ENCODE assay signal across 8 cellular contexts in genomic region chr5:63963080-63963735, GRCh38. TPM values are rescaled to one million over a fixed set of nuclear protein-coding genes. Genes with fewer than 3 reads are reported as not detected.
A peak's percentile ranks its signal among the peaks of the same experiment; 100 is the strongest.
DNase-seq lines count a peak whose midpoint lies in the region; ATAC-seq, FAIRE-seq and TF ChIP-seq lines count a peak whose summit lies in the region.

No MANE protein-coding gene starts in this region.

- H3K4me2 ChIP-seq in K562 (ENCODE audit: insufficient read depth, low read length) = no peak overlapping the region

- no peak for TF ChIP-seq POLR2A in K562 (conservative IDR thresholded peaks at IDR 0.05)

- H3K9ac ChIP-seq in K562 (ENCODE audit: insufficient read depth in 1 of 2, low read depth in 2 of 2, low read length in 2 of 2) = no peak overlapping the region

- H3K4me1 ChIP-seq in K562 (replicated peaks in 1 of 2; ENCODE audit: control insufficient read depth in 2 of 2, insufficient read depth in 2 of 2, low read length in 2 of 2) (no peaks in the 10 kb centered on the region), tibial artery (no peaks in the 10 kb centered on the region)

- TF ChIP-seq RAD21 in K562 (CRISPR knock-in tag; conservative IDR thresholded peaks at IDR 0.05 in 1 of 2, IDR thresholded peaks at IDR 0.05 in 1 of 2) = peak; percentile 49 to 74

- no peak overlapping the region for H3K27ac ChIP-seq in K562 (ENCODE audit: extremely low read depth, low read depth, low read length)
- H3K27ac ChIP-seq in tibial artery = no peak overlapping the region

- intact Hi-C loops in K562 (cut with micrococcal nuclease) = loop anchor here (1.0 kb wide), 1 partner anchor 562 kb away; no protein-coding TSS in a partner anchor
- intact Hi-C loops in tibial artery (cut with DNase I; ENCODE audit: low total_unique reads) = no loop called here

- H3K9me1 ChIP-seq in K562 (ENCODE audit: control insufficient read depth, insufficient read depth, low read length) = no peaks in the 10 kb centered on the region

- DNase-seq in EH (ENCODE audit: low read depth) (peak; percentile 62), GM19240 (ENCODE audit: insufficient read length, low spot score) (peak; percentile 21), NCI-H748 treated with DMSO at 0.1 percent for 48 hours (lab: John Stamatoyannopoulos, UW) (peak; percentile 67), K562 (ENCODE audit: extremely low read depth in 1 of 4, low spot score in 3 of 4) (peak; percentile 28 to 64 (median 36)), kidney glomerular epithelial cell (lab: John Stamatoyannopoulos, UW) (peak; percentile 59), tibial artery (no peak)
- no peak for DNase-seq in activated T-cell treated with anti-CD3 and anti-CD28 coated beads, Interleukin-2, amount 50 U/mL, for 1 hour

- H3K79me2 ChIP-seq in K562 (ENCODE audit: control insufficient read depth, insufficient read depth, low read length) = no peaks in the 10 kb centered on the region

- H3K4me3 ChIP-seq in K562 = no peak overlapping the region
- no peak overlapping the region for H3K4me3 ChIP-seq in tibial artery

- 7% methylated on average over 6 of the region's 6 CpGs for WGBS in K562 (ENCODE audit: insufficient coverage, low coverage, missing lambda C conversion rate)

- no peaks in the 10 kb centered on the region for H3K27me3 ChIP-seq in K562 (ENCODE audit: control insufficient read depth in 2 of 2, insufficient read depth in 2 of 2, low read length in 2 of 2)
- H3K27me3 ChIP-seq in tibial artery = peaks cover 0 to 45% of the 10 kb centered on the region in 2 donors

- no peaks in the 10 kb centered on the region for H4K20me1 ChIP-seq in K562 (replicated peaks; ENCODE audit: control insufficient read depth, insufficient read depth, low read length)

- H3K36me3 ChIP-seq in K562 (ENCODE audit: control insufficient read depth, insufficient read depth, low read length) = no peaks in the 10 kb centered on the region
- H3K36me3 ChIP-seq in tibial artery = no peaks in the 10 kb centered on the region

- H3K9me3 ChIP-seq in K562 (replicated peaks; ENCODE audit: control insufficient read depth, insufficient read depth, low read depth, low read length) (no peaks in the 10 kb centered on the region), tibial artery (peaks cover 0 to 6% (median 0%) of the 10 kb centered on the region in 3 donors)

- TF ChIP-seq CTCF in K562 (IDR thresholded peaks at IDR 0.05 in 2 of 3, conservative IDR thresholded peaks at IDR 0.05 in 1 of 3; ENCODE audit: insufficient read depth in 2 of 3, low read depth in 1 of 3, low read length in 3 of 3) (peak; percentile 55 to 62 (median 60); a peak in 5 of 6 replicates), tibial artery (IDR thresholded peaks at IDR 0.05) (peak in 1 of 2 experiments; percentile 30)

- ATAC-seq in HG03469 (IDR thresholded peaks at IDR 0.05; ENCODE audit: unreplicated experiment) = peak; percentile 80
- peak; percentile 72; the same call in 2 of the 3 replicates for ATAC-seq in K562

- no peak for TF ChIP-seq EP300 in K562 (IDR thresholded peaks at IDR 0.05; ENCODE audit: low read length)

- BruUV-seq in K562 (replicated peaks; lab: Mats Ljungman, UMichigan) = no TSS peak

- CTCF ChIA-PET in K562 (lab: Yijun Ruan, JAX; ENCODE audit: low intra/inter-chr PET ratio) = interaction anchor here (0.8 kb wide), 1 partner anchor 1519 kb away, joined by 4 read pairs; no protein-coding TSS in a partner anchor

- in situ Hi-C loops in K562 (cut with MboI) = no loop called here

- POLR2A ChIA-PET in K562 (lab: Yijun Ruan, JAX) = interaction anchor here (0.6 kb wide), 1 partner anchor 74 kb away, joined by 3 read pairs; no protein-coding TSS in a partner anchor

- H2AFZ ChIP-seq in K562 (ENCODE audit: low read depth, low read length) = no peak overlapping the region

- FAIRE-seq in K562 (lab: Jason Lieb, UNC) = peak; percentile 81

TF ChIP-seq in K562, 482 proteins besides CTCF, POLR2A, EP300 and RAD21 (continues in another document):
- TF ChIP-seq SNIP1 (IDR thresholded peaks at IDR 0.05; ENCODE audit: low read depth) (no peak), CSDE1 (IDR thresholded peaks at IDR 0.05) (no peak), ZNF644 (tag; IDR thresholded peaks at IDR 0.05; ENCODE audit: low read depth) (peak; percentile 65; the same call in 1 of the 2 replicates), DEAF1 (CRISPR knock-in tag; IDR thresholded peaks at IDR 0.05) (0 out of 2 replicates have a peak, but pooled peaks have one; percentile 13), NR1H2 (CRISPR knock-in tag; IDR thresholded peaks at IDR 0.05) (no peak), YBX1 (IDR thresholded peaks at IDR 0.05) (no peak), KHSRP (IDR thresholded peaks at IDR 0.05) (no peak), SMC3 (conservative IDR thresholded peaks at IDR 0.05; ENCODE audit: insufficient read depth, low read depth, low read length) (0 out of 2 replicates have a peak, but pooled peaks have one; percentile 26), ZBTB33 (CRISPR knock-in tag; IDR thresholded peaks at IDR 0.05) (no peak), MAZ (CRISPR knock-in tag; conservative IDR thresholded peaks at IDR 0.05 in 1 of 2, IDR thresholded peaks at IDR 0.05 in 1 of 2) (0 out of 4 replicates have a peak, but pooled peaks of 1 of the 2 experiments have one; percentile 36), PML (IDR thresholded peaks at IDR 0.05; ENCODE audit: low read length) (no peak), EHMT2 (IDR thresholded peaks at IDR 0.05) (peak; percentile 97), SNAPC5 (CRISPR knock-in tag; IDR thresholded peaks at IDR 0.05) (no peak), TCF7 (IDR thresholded peaks at IDR 0.05; ENCODE audit: borderline replicate concordance) (no peak), MTA3 (IDR thresholded peaks at IDR 0.05; ENCODE audit: borderline replicate concordance) (no peak), E2F1 (CRISPR knock-in tag; IDR thresholded peaks at IDR 0.05) (no peak), DMBX1 (CRISPR knock-in tag; IDR thresholded peaks at IDR 0.05; ENCODE audit: borderline replicate concordance) (peak; percentile 35; the same call in 1 of the 2 replicates), TRIM24 (IDR thresholded peaks at IDR 0.05) (no peak), GTF2A2 (tag; IDR thresholded peaks at IDR 0.05) (no peak)

RNA-seq across cellular contexts. Expression of gene HTR1A, which starts 1.0 kb away (rescaled TPM):
- not detected in 2 replicates for total RNA-seq in K562 (2011; cell fraction: chromatin; rRNA removed; ENCODE audit: low replicate concordance)
- total RNA-seq in K562 (2011; cell fraction: nucleolus; rRNA removed) = not detected in 2 replicates
- total RNA-seq in K562 (2011; cell fraction: nucleoplasm; rRNA removed) = not detected in 2 replicates
- not detected in 2 replicates for total RNA-seq in K562 (2014; rRNA removed)
- total RNA-seq in K562 (2014; rRNA removed; fragmentation: Illumina TruSeq; extraction: Trizol) = not detected in 2 replicates
- not detected in 2 replicates for total RNA-seq in K562 (2015; rRNA removed; fragmentation: Illumina TruSeq; extraction: Trizol)
- not detected in 2 replicates for total RNA-seq in K562 (2021)
- not detected in 2 replicates for polyA plus RNA-seq in K562 (2011; rRNA removed)
- polyA plus RNA-seq in K562 (2011; cell fraction: cytosol; rRNA removed) = not detected in 2 replicates
- polyA plus RNA-seq in K562 (2011; cell fraction: nucleus; rRNA removed) = not detected in 2 replicates
- polyA plus RNA-seq in K562 (2012) = not detected in 2 replicates
- not detected in 2 replicates for polyA plus RNA-seq in K562 (2014; fragmentation: Illumina TruSeq; extraction: Trizol)
- not detected for polyA plus RNA-seq in K562 (2014; fragmentation: Nextera tagmentation; extraction: Ambion mirVana)
- not detected in 2 replicates for polyA plus RNA-seq in K562 (2014; rRNA removed)
- polyA minus RNA-seq in K562 (2011; rRNA and poly(A)+ RNA removed) = not detected in 2 replicates
- polyA minus RNA-seq in K562 (2011; cell fraction: cytosol; rRNA and poly(A)+ RNA removed) = not detected in 2 replicates
- not detected in 2 replicates for polyA minus RNA-seq in K562 (2011; cell fraction: nucleus; rRNA and poly(A)+ RNA removed)

Comparison
In these comparisons a context has a peak if more than half of its experiments do, and no peak if none do; other contexts are left out.
1. DNase-seq: peak in EH (single experiment), GM19240 (single experiment), NCI-H748 treated with DMSO at 0.1 percent for 48 hours (single experiment), K562 (4 of 4) and kidney glomerular epithelial cell (single experiment); none in activated T-cell treated with anti-CD3 and anti-CD28 coated beads, Interleukin-2, amount 50 U/mL, for 1 hour (single experiment) and tibial artery (0 of 2).